9 cellular contexts compared by ENCODE assay signal in genomic region chr3:50550079-50550736, GRCh38. TPM values are rescaled to one million over a fixed set of nuclear protein-coding genes. Genes with fewer than 3 reads are reported as not detected.
A peak's percentile ranks its signal among the peaks of the same experiment; 100 is the strongest.
DNase-seq lines count a peak whose midpoint lies in the region; ATAC-seq and TF ChIP-seq lines count a peak whose summit lies in the region.
"Had no signal": no experiment of that assay in that cellular context is flagged by ENCODE, and none has a peak within 500 bp of the region (broad histone marks: within the 10 kb centered on the region; RNA-seq: fewer than 3 reads in every experiment).

No MANE protein-coding gene starts in this region.

- H3K9me3 Mint-ChIP-seq in immature natural killer cell: no peaks in the 10 kb centered on the region
- H3K9me3 Mint-ChIP-seq: stimulated activated naive CD8-positive, alpha-beta T cell treated with anti-CD3 and anti-CD28 coated beads, Interleukin-15, Interleukin-2, amounts not matched to agents 100 ng/mL and 50 ng/mL, for 24 hours had no signal

- no peaks in the 10 kb centered on the region for H3K9me3 ChIP-seq in T-helper 17 cell (ENCODE audit: control insufficient read depth, low read length, poor library complexity, severe bottlenecking)

- peak; percentile 76 for ATAC-seq in T-helper 17 cell

- in situ Hi-C loops in astrocyte of the spinal cord (cut with HindIII; ENCODE audit: low sequenced_read_pairs): no loop called here

- H3K4me1 Mint-ChIP-seq in T-helper 17 cell: no peaks in the 10 kb centered on the region
- peaks cover 12 to 24% of the 10 kb centered on the region in 2 donors for H3K4me1 Mint-ChIP-seq in immature natural killer cell

- no peak overlapping the region for H3K4me3 Mint-ChIP-seq in T-helper 17 cell
- H3K4me3 Mint-ChIP-seq in immature natural killer cell: no peak overlapping the region
- H3K4me3 Mint-ChIP-seq: stimulated activated naive CD8-positive, alpha-beta T cell treated with anti-CD3 and anti-CD28 coated beads, Interleukin-15, Interleukin-2, amounts not matched to agents 100 ng/mL and 50 ng/mL, for 24 hours had no signal

- peak; percentile 84 for TF ChIP-seq CTCF in astrocyte of the spinal cord (IDR thresholded peaks at IDR 0.05; ENCODE audit: low read depth, low read length)

- no peaks in the 10 kb centered on the region for H3K27me3 Mint-ChIP-seq in T-helper 17 cell
- H3K27me3 Mint-ChIP-seq in immature natural killer cell (ENCODE audit: low read depth in 3 of 3): peaks cover 0 to 2% (median under 1%) of the 10 kb centered on the region in 3 donors
- H3K27me3 Mint-ChIP-seq: stimulated activated naive CD8-positive, alpha-beta T cell treated with anti-CD3 and anti-CD28 coated beads, Interleukin-15, Interleukin-2, amounts not matched to agents 100 ng/mL and 50 ng/mL, for 24 hours had no signal

- H3K27ac Mint-ChIP-seq in T-helper 17 cell (no peak overlapping the region), immature natural killer cell (peak overlapping the region; percentile 24 to 63 (median 42))
- H3K27ac Mint-ChIP-seq: stimulated activated naive CD8-positive, alpha-beta T cell treated with anti-CD3 and anti-CD28 coated beads, Interleukin-15, Interleukin-2, amounts not matched to agents 100 ng/mL and 50 ng/mL, for 24 hours had no signal

- peak; percentile 19 for DNase-seq in COR-L47 (lab: John Stamatoyannopoulos, UW)
- DNase-seq in HT-29 (ENCODE audit: low spot score): peak; percentile 36
- peak; percentile 30 to 55 (median 35) for DNase-seq in T-helper 17 cell
- peak; percentile 13 for DNase-seq in astrocyte of the spinal cord (ENCODE audit: low read depth, low spot score)
- peak; percentile 60 to 68 (median 67) for DNase-seq in immature natural killer cell
- peak; percentile 71 for DNase-seq in stimulated activated CD4-positive, alpha-beta T cell treated with anti-CD3 and anti-CD28 coated beads, Interleukin-4, amount 100 ng/mL, for 1 hour
- no peak for DNase-seq in occipital lobe (lab: John Stamatoyannopoulos, UW)
- DNase-seq in mesenteric fat pad (ENCODE audit: low spot score): no peak

- H3K36me3 Mint-ChIP-seq in T-helper 17 cell (ENCODE audit: low read depth): no peaks in the 10 kb centered on the region
- H3K36me3 Mint-ChIP-seq in immature natural killer cell: no peaks in the 10 kb centered on the region

- H3K4me3 ChIP-seq in astrocyte of the spinal cord (ENCODE audit: low read depth, low read length): no peak overlapping the region

RNA-seq across cellular contexts. Expression of gene C3orf18, which starts 17.3 kb away (rescaled TPM):
- 0.33 and 0.44 TPM in 2 replicates for total RNA-seq in HT-29 (2014; rRNA removed; shearing (Covaris generic))
- total RNA-seq in T-helper 17 cell (10 to 100 TPM; 15.0 to 17.1 TPM), occipital lobe (13.6 TPM), mesenteric fat pad (8.9 TPM)
- 10 to 100 TPM in 2 of 3 donors, 1 to 10 TPM in 1; 8.8 to 28.8 (median 11.5) TPM for polyA plus RNA-seq in immature natural killer cell

RNA-seq across cellular contexts. Expression of gene HEMK1, which starts 19.1 kb away (rescaled TPM):
- 8.2 and 12.2 TPM in 2 replicates for total RNA-seq in HT-29 (2014; rRNA removed; shearing (Covaris generic))
- 10 to 100 TPM; 22.7 to 25.1 TPM for total RNA-seq in T-helper 17 cell
- polyA plus RNA-seq in immature natural killer cell: 10 to 100 TPM; 18.3 to 54.9 (median 29.7) TPM
- 6.9 TPM for total RNA-seq in occipital lobe
- 15.5 TPM for total RNA-seq in mesenteric fat pad

RNA-seq across cellular contexts. Expression of gene CACNA2D2, which starts 46.8 kb away (rescaled TPM):
- 0.33 and 0.42 TPM in 2 replicates for total RNA-seq in HT-29 (2014; rRNA removed; shearing (Covaris generic))
- total RNA-seq in T-helper 17 cell (1 to 10 TPM; 2.2 to 3.5 TPM), occipital lobe (2.2 TPM), mesenteric fat pad (0.45 TPM)
- 1 to 10 TPM; 1.5 to 6.0 (median 2.3) TPM for polyA plus RNA-seq in immature natural killer cell

Comparison
In these comparisons a context has a peak if more than half of its experiments do, and no peak if none do; other contexts are left out.
1. DNase-seq: peak in COR-L47 (single experiment), HT-29 (single experiment), T-helper 17 cell (3 of 3), astrocyte of the spinal cord (single experiment), immature natural killer cell (3 of 3) and stimulated activated CD4-positive, alpha-beta T cell treated with anti-CD3 and anti-CD28 coated beads, Interleukin-4, amount 100 ng/mL, for 1 hour (single experiment); none in occipital lobe (single experiment) and mesenteric fat pad (single experiment).